In genomic region chr11:78350101-78350645, GRCh38 we compare ENCODE assay signal across 8 cellular contexts.
DNase-seq lines count a peak whose midpoint lies in the region; FAIRE-seq and TF ChIP-seq lines count a peak whose summit lies in the region.

No MANE protein-coding gene starts in this region.

- H3K27me3 Mint-ChIP-seq in activated CD4-positive, alpha-beta T cell treated with anti-CD3 and anti-CD28 coated beads, Interleukin-2, amount 10 ng/mL, durations not matched to agents 7 days and 5 days, result peaks cover 4% of the 10 kb centered on the region

- CTCF ChIA-PET in activated CD4-positive, alpha-beta T cell treated with anti-CD3 and anti-CD28 coated beads, Interleukin-2, amount 10 ng/mL, durations not matched to agents 7 days and 5 days (lab: Charles Lee), result interaction anchor here (0.8 to 1.2 kb wide), 2 partner anchors 9 to 32 kb away, joined by 3 read pairs; no protein-coding TSS in a partner anchor

- no peak for FAIRE-seq in D721Med (lab: Jason Lieb, UNC)

- 10 to 11% methylated on average over 6 of the region's 6 CpGs for WGBS in sigmoid colon, 2 donors

- H3K36me3 ChIP-seq in left ventricle myocardium inferior (no peaks in the 10 kb centered on the region), sigmoid colon (no peaks in the 10 kb centered on the region)

- TF ChIP-seq CTCF in left ventricle myocardium inferior (IDR thresholded peaks at IDR 0.05; ENCODE audit: borderline replicate concordance) (no peak), sigmoid colon (IDR thresholded peaks at IDR 0.05) (no peak), D721Med (IDR thresholded peaks at IDR 0.05; ENCODE audit: insufficient read depth, missing control alignments) (no peak)

- no peak for TF ChIP-seq POLR2A in sigmoid colon (IDR thresholded peaks at IDR 0.05)

- no peak for TF ChIP-seq EP300 in sigmoid colon (IDR thresholded peaks at IDR 0.05)

- H3K9me3 Mint-ChIP-seq in activated CD4-positive, alpha-beta T cell treated with anti-CD3 and anti-CD28 coated beads, Interleukin-2, amount 10 ng/mL, durations not matched to agents 7 days and 5 days, result peaks cover 7% of the 10 kb centered on the region

- peak overlapping the region; percentile 89 for H3K27ac Mint-ChIP-seq in activated CD4-positive, alpha-beta T cell treated with anti-CD3 and anti-CD28 coated beads, Interleukin-2, amount 10 ng/mL, durations not matched to agents 7 days and 5 days

- peak overlapping the region; percentile 61 for H3K4me3 Mint-ChIP-seq in activated CD4-positive, alpha-beta T cell treated with anti-CD3 and anti-CD28 coated beads, Interleukin-2, amount 10 ng/mL, durations not matched to agents 7 days and 5 days

- DNase-seq in activated CD4-positive, alpha-beta T cell treated with anti-CD3 and anti-CD28 coated beads, Interleukin-2, amount 10 ng/mL, durations not matched to agents 7 days and 5 days, result no peak
- no peak for DNase-seq in activated CD4-positive, alpha-beta T cell treated with anti-CD3 and anti-CD28 coated beads, Interleukin-2, amount 50 U/mL, for 1 hour
- DNase-seq in UCSD-AML1 (lab: John Stamatoyannopoulos, UW; ENCODE audit: unreplicated experiment) (peak; percentile 38), left ventricle myocardium inferior (no peak), sigmoid colon (peak; percentile 73), NCI-H2227 (lab: John Stamatoyannopoulos, UW; ENCODE audit: unreplicated experiment) (no peak), G401 (ENCODE audit: low spot score) (no peak), D721Med (ENCODE audit: insufficient read length, low spot score) (no peak)

- H3K9me3 ChIP-seq in left ventricle myocardium inferior (replicated peaks) (no peaks in the 10 kb centered on the region), sigmoid colon (no peaks in the 10 kb centered on the region)

- POLR2A ChIA-PET in activated CD4-positive, alpha-beta T cell treated with anti-CD3 and anti-CD28 coated beads, Interleukin-2, amount 10 ng/mL, durations not matched to agents 7 days and 5 days (lab: Charles Lee), result no interaction called here

- peaks cover 87% of the 10 kb centered on the region for H3K4me1 ChIP-seq in left ventricle myocardium inferior
- H3K4me1 ChIP-seq in sigmoid colon, result peaks cover 0 to 56% (median 41%) of the 10 kb centered on the region in 4 donors

- peaks cover 53% of the 10 kb centered on the region for H3K4me1 Mint-ChIP-seq in activated CD4-positive, alpha-beta T cell treated with anti-CD3 and anti-CD28 coated beads, Interleukin-2, amount 10 ng/mL, durations not matched to agents 7 days and 5 days

- H3K27ac ChIP-seq in left ventricle myocardium inferior (replicated peaks) (peak overlapping the region; percentile 90), sigmoid colon (peak overlapping the region; percentile 64 to 76 (median 69))

- H3K27me3 ChIP-seq in left ventricle myocardium inferior (ENCODE audit: low read depth) (no peaks in the 10 kb centered on the region), sigmoid colon (no peaks in the 10 kb centered on the region)

- intact Hi-C loops in left ventricle myocardium inferior (cut with micrococcal nuclease), result no loop called here
- intact Hi-C loops in sigmoid colon (cut with DNase I), result loop anchor here (2.0 kb wide), 1 partner anchor 67 kb away; the partner anchor contains the start of gene GAB2

- peaks cover 17% of the 10 kb centered on the region for H3K36me3 Mint-ChIP-seq in activated CD4-positive, alpha-beta T cell treated with anti-CD3 and anti-CD28 coated beads, Interleukin-2, amount 10 ng/mL, durations not matched to agents 7 days and 5 days (ENCODE audit: low read depth)

- peak overlapping the region; percentile 49 for H3K4me3 ChIP-seq in left ventricle myocardium inferior
- H3K4me3 ChIP-seq in sigmoid colon, result peak overlapping the region in 3 of 4 donors; percentile 7 to 26 (median 16)

- in situ Hi-C loops in G401 (cut with HindIII; ENCODE audit: low sequenced_read_pairs), result no loop called here

Comparison
In these comparisons a context has a peak if more than half of its experiments do, and no peak if none do; other contexts are left out.
1. DNase-seq: peak in UCSD-AML1 (single experiment) and sigmoid colon (single experiment); none in activated CD4-positive, alpha-beta T cell treated with anti-CD3 and anti-CD28 coated beads, Interleukin-2, amount 10 ng/mL, durations not matched to agents 7 days and 5 days (single experiment), activated CD4-positive, alpha-beta T cell treated with anti-CD3 and anti-CD28 coated beads, Interleukin-2, amount 50 U/mL, for 1 hour (single experiment), left ventricle myocardium inferior (single experiment), NCI-H2227 (single experiment), G401 (single experiment) and D721Med (single experiment).